In genomic region chr9:14967450-14968321, GRCh38 we compare ENCODE assay signal across 14 cellular contexts. TPM values are rescaled to one million over a fixed set of nuclear protein-coding genes. Genes with fewer than 3 reads are reported as not detected.
"Had no signal": no experiment of that assay in that cellular context is flagged by ENCODE, and none has a peak within 500 bp of the region (broad histone marks: within the 10 kb centered on the region; RNA-seq: fewer than 3 reads in every experiment).

No MANE protein-coding gene starts in this region.

- H3K4me3 ChIP-seq: sigmoid colon, upper lobe of left lung had no signal

- H3K9me3 ChIP-seq: sigmoid colon, upper lobe of left lung had no signal

- H3K36me3 ChIP-seq: brain microvascular endothelial cell, sigmoid colon, upper lobe of left lung had no signal

- DNase-seq: activated CD4-positive, alpha-beta memory T cell treated with anti-CD3 and anti-CD28 coated beads, Interleukin-2, amount 10 ng/mL, durations not matched to agents 7 days and 5 days; activated CD4-positive, alpha-beta T cell treated with anti-CD3 and anti-CD28 coated beads for 36 hours; activated gamma-delta T cell; activated naive CD8-positive, alpha-beta T cell treated with anti-CD3 and anti-CD28 coated beads for 36 hours; activated T-cell treated with anti-CD3 and anti-CD28 coated beads, Interleukin-2, amount 50 U/mL, for 48 hours; brain microvascular endothelial cell; cerebellar nuclear complex; hippocampal formation; kidney glomerular epithelial cell; sigmoid colon; stimulated activated CD4-positive, alpha-beta T cell treated with anti-CD3 and anti-CD28 coated beads, Interleukin-12 subunit alpha, Interleukin-12 subunit beta, amount 100 ng/mL, for 4 hours; stimulated activated naive CD4-positive, alpha-beta T cell treated with Interleukin-2 at 50 U/mL for 16 hours; upper lobe of left lung had no signal

- H3K4me3 Mint-ChIP-seq: activated CD4-positive, alpha-beta memory T cell treated with anti-CD3 and anti-CD28 coated beads, Interleukin-2, amount 10 ng/mL, durations not matched to agents 7 days and 5 days; activated CD4-positive, alpha-beta T cell treated with anti-CD3 and anti-CD28 coated beads for 36 hours; activated naive CD8-positive, alpha-beta T cell treated with anti-CD3 and anti-CD28 coated beads for 36 hours; dendritic cell treated with granulocyte-macrophage colony-stimulating factor and Interleukin-4, amounts not matched to agents 40 ng/mL and 50 ng/mL, for 4 days had no signal

- H3K27me3 Mint-ChIP-seq: activated CD4-positive, alpha-beta memory T cell treated with anti-CD3 and anti-CD28 coated beads, Interleukin-2, amount 10 ng/mL, durations not matched to agents 7 days and 5 days; activated CD4-positive, alpha-beta T cell treated with anti-CD3 and anti-CD28 coated beads for 36 hours; dendritic cell treated with granulocyte-macrophage colony-stimulating factor and Interleukin-4, amounts not matched to agents 40 ng/mL and 50 ng/mL, for 4 days had no signal

- H3K4me1 Mint-ChIP-seq: activated CD4-positive, alpha-beta memory T cell treated with anti-CD3 and anti-CD28 coated beads, Interleukin-2, amount 10 ng/mL, durations not matched to agents 7 days and 5 days; activated CD4-positive, alpha-beta T cell treated with anti-CD3 and anti-CD28 coated beads for 36 hours; activated naive CD8-positive, alpha-beta T cell treated with anti-CD3 and anti-CD28 coated beads for 36 hours had no signal

- H3K27ac Mint-ChIP-seq: activated CD4-positive, alpha-beta memory T cell treated with anti-CD3 and anti-CD28 coated beads, Interleukin-2, amount 10 ng/mL, durations not matched to agents 7 days and 5 days; activated CD4-positive, alpha-beta T cell treated with anti-CD3 and anti-CD28 coated beads for 36 hours; activated naive CD8-positive, alpha-beta T cell treated with anti-CD3 and anti-CD28 coated beads for 36 hours; dendritic cell treated with granulocyte-macrophage colony-stimulating factor and Interleukin-4, amounts not matched to agents 40 ng/mL and 50 ng/mL, for 4 days had no signal

- H3K36me3 Mint-ChIP-seq: activated naive CD8-positive, alpha-beta T cell treated with anti-CD3 and anti-CD28 coated beads for 36 hours had no signal

- ATAC-seq: activated CD4-positive, alpha-beta T cell treated with anti-CD3 and anti-CD28 coated beads for 36 hours had no signal

- H3K4me1 ChIP-seq: sigmoid colon, upper lobe of left lung had no signal

- H3K27me3 ChIP-seq: brain microvascular endothelial cell, sigmoid colon, upper lobe of left lung had no signal

RNA-seq across cellular contexts. Expression of gene FREM1, which starts 57.5 kb away (rescaled TPM):
- total RNA-seq: activated CD4-positive, alpha-beta memory T cell treated with anti-CD3 and anti-CD28 coated beads, Interleukin-2, amount 10 ng/mL, durations not matched to agents 7 days and 5 days; activated CD4-positive, alpha-beta T cell treated with anti-CD3 and anti-CD28 coated beads for 36 hours; activated naive CD8-positive, alpha-beta T cell treated with anti-CD3 and anti-CD28 coated beads for 36 hours had no signal
